ENCODE assay signal across 26 cellular contexts in genomic region chr18:46722051-46722450, GRCh38. TPM values are rescaled to one million over a fixed set of nuclear protein-coding genes. Genes with fewer than 3 reads are reported as not detected.
"Had no signal": no experiment of that assay in that cellular context is flagged by ENCODE, and none has a peak within 500 bp of the region (broad histone marks: within the 10 kb centered on the region; RNA-seq: fewer than 3 reads in every experiment).

No MANE protein-coding gene starts in this region.

- H3K9me3 ChIP-seq: esophagus squamous epithelium, gastrocnemius medialis, heart right ventricle, lower lobe of right lung had no signal

- H3K4me1 Mint-ChIP-seq: endodermal cell had no signal

- DNase-seq: dermis blood vessel endothelial cell; effector CD8-positive, alpha-beta T cell; effector memory CD8-positive, alpha-beta T cell; erythroblast; esophagus squamous epithelium; foreskin fibroblast; foreskin melanocyte; gastrocnemius medialis; glutamatergic neuron; heart right ventricle; hippocampal formation; kidney; kidney glomerular epithelial cell; left colon; left ventricle myocardium superior; lower lobe of right lung; mesenchymal stem cell; midbrain had no signal

- H3K4me1 ChIP-seq: lower lobe of right lung had no signal

- H3K4me3 Mint-ChIP-seq: effector memory CD8-positive, alpha-beta T cell; endodermal cell had no signal

- H3K27me3 ChIP-seq: dorsolateral prefrontal cortex, esophagus squamous epithelium, gastrocnemius medialis, heart right ventricle had no signal

- H3K4me3 ChIP-seq: coronary artery, dorsolateral prefrontal cortex, esophagus squamous epithelium, gastrocnemius medialis, heart right ventricle, lower lobe of right lung had no signal

- ATAC-seq: effector memory CD8-positive, alpha-beta T cell; esophagus mucosa; gastrocnemius medialis; heart right ventricle; left colon; left lobe of liver; left ventricle myocardium superior; lower lobe of right lung had no signal

- H3K9me3 Mint-ChIP-seq: effector memory CD8-positive, alpha-beta T cell; endodermal cell had no signal

- H3K27ac ChIP-seq: coronary artery, epithelial cell of prostate, esophagus squamous epithelium, gastrocnemius medialis, heart right ventricle, lower lobe of right lung had no signal

- H3K27ac Mint-ChIP-seq: effector memory CD8-positive, alpha-beta T cell; endodermal cell had no signal

- H3K36me3 ChIP-seq: esophagus squamous epithelium, gastrocnemius medialis, heart right ventricle, lower lobe of right lung had no signal

RNA-seq across cellular contexts. Expression of gene ST8SIA5, which starts 34.8 kb away (rescaled TPM):
- total RNA-seq: dermis blood vessel endothelial cell, esophagus mucosa, esophagus squamous epithelium, lower leg skin, lower lobe of right lung, lung microvascular endothelial cell had no signal
